ENCODE assay signal across 30 cellular contexts in the genomic region with DNA sequence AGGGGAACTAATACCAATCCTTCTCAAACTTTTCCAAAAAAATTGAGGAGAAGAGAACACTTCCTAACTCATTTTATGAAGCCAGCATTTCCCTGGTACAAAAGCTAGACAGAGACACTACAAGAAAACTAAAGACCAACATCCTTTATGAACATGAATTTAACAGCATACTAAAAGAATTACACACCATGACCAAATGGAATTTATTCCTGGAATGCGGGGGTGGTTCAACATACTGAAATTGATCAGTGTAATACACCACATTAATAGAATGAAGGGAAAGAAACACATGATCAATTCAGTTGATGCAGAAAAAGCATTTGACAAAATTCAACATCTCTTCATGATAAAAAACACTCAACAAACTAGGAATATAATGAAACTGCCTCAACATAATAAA.
"Had no signal": no experiment of that assay in that cellular context is flagged by ENCODE, and none has a peak within 500 bp of the region (broad histone marks: within the 10 kb centered on the region; RNA-seq: fewer than 3 reads in every experiment).

No MANE protein-coding gene starts in this region.

- H3K27me3 Mint-ChIP-seq: dendritic cell treated with granulocyte-macrophage colony-stimulating factor and Interleukin-4, amounts not matched to agents 40 ng/mL and 50 ng/mL, for 4 days; naive thymus-derived CD4-positive, alpha-beta T cell; stimulated activated naive B cell treated with anti-CD40 and anti-IgM and Interleukin-4, amounts not matched to agents 10 μg/mL and 1 μg/mL and 100 μg/mL, for 72 hours; stimulated activated naive CD8-positive, alpha-beta T cell treated with anti-CD3 and anti-CD28 coated beads, Interleukin-15, Interleukin-2, amounts not matched to agents 100 ng/mL and 50 ng/mL, for 24 hours had no signal

- H3K9me3 Mint-ChIP-seq: dendritic cell treated with granulocyte-macrophage colony-stimulating factor and Interleukin-4, amounts not matched to agents 40 ng/mL and 50 ng/mL, for 4 days; endodermal cell; stimulated activated naive CD8-positive, alpha-beta T cell treated with anti-CD3 and anti-CD28 coated beads, Interleukin-15, Interleukin-2, amounts not matched to agents 100 ng/mL and 50 ng/mL, for 24 hours had no signal

- H2AFZ ChIP-seq: hepatocyte had no signal

- H3K4me2 ChIP-seq: hepatocyte had no signal

- H3K4me3 Mint-ChIP-seq: dendritic cell treated with granulocyte-macrophage colony-stimulating factor and Interleukin-4, amounts not matched to agents 40 ng/mL and 50 ng/mL, for 4 days; endodermal cell; mesothelial cell of epicardium; naive thymus-derived CD4-positive, alpha-beta T cell; nephron progenitor cell; stimulated activated naive B cell treated with anti-CD40 and anti-IgM and Interleukin-4, amounts not matched to agents 10 μg/mL and 1 μg/mL and 100 μg/mL, for 72 hours; stimulated activated naive CD8-positive, alpha-beta T cell treated with anti-CD3 and anti-CD28 coated beads, Interleukin-15, Interleukin-2, amounts not matched to agents 100 ng/mL and 50 ng/mL, for 24 hours had no signal

- H3K9me3 ChIP-seq: colonic mucosa, gastroesophageal sphincter, left lung, mucosa of descending colon, prostate gland, sigmoid colon, spleen, thoracic aorta, tibial nerve, upper lobe of left lung had no signal

- H3K36me3 ChIP-seq: colonic mucosa, prostate gland, thoracic aorta had no signal

- H3K79me2 ChIP-seq: hepatocyte had no signal

- H3K27me3 ChIP-seq: colonic mucosa, foreskin keratinocyte, gastroesophageal sphincter, heart left ventricle, hepatocyte, left lung, sigmoid colon, spleen, tibial nerve, upper lobe of left lung had no signal

- H3K4me1 ChIP-seq: colonic mucosa, gastroesophageal sphincter, heart left ventricle, left lung, prostate gland, spleen, tibial nerve, upper lobe of left lung had no signal

- FAIRE-seq: islet of Langerhans, urothelium cell line had no signal

- H3K27ac Mint-ChIP-seq: dendritic cell treated with granulocyte-macrophage colony-stimulating factor and Interleukin-4, amounts not matched to agents 40 ng/mL and 50 ng/mL, for 4 days; endodermal cell; mesothelial cell of epicardium; naive thymus-derived CD4-positive, alpha-beta T cell; nephron progenitor cell; stimulated activated naive B cell treated with anti-CD40 and anti-IgM and Interleukin-4, amounts not matched to agents 10 μg/mL and 1 μg/mL and 100 μg/mL, for 72 hours; stimulated activated naive CD8-positive, alpha-beta T cell treated with anti-CD3 and anti-CD28 coated beads, Interleukin-15, Interleukin-2, amounts not matched to agents 100 ng/mL and 50 ng/mL, for 24 hours had no signal

- H3K4me3 ChIP-seq: colonic mucosa, gastroesophageal sphincter, heart left ventricle, hepatocyte, left lung, mucosa of descending colon, prostate gland, sigmoid colon, skin epidermis, spleen, thoracic aorta, tibial nerve, upper lobe of left lung had no signal

- DNase-seq: colonic mucosa; effector CD8-positive, alpha-beta T cell; endodermal cell; foreskin keratinocyte; heart left ventricle; left cardiac atrium; left lung; mesenchymal stem cell; mucosa of descending colon; naive thymus-derived CD4-positive, alpha-beta T cell; nephron progenitor cell; nucleus accumbens; right cardiac atrium; sigmoid colon; spleen; stimulated activated CD4-positive, alpha-beta T cell treated with anti-CD3 and anti-CD28 coated beads, Interleukin-4, amount 100 ng/mL, for 4 hours; stimulated activated naive B cell treated with anti-CD40 and anti-IgM and Interleukin-4, amounts not matched to agents 10 μg/mL and 1 μg/mL and 100 μg/mL, for 72 hours; upper lobe of left lung had no signal

- H3K27ac ChIP-seq: colonic mucosa, epithelial cell of prostate, foreskin keratinocyte, gastroesophageal sphincter, heart left ventricle, hepatocyte, left lung, prostate gland, sigmoid colon, skin epidermis, spleen, thoracic aorta, tibial nerve, upper lobe of left lung had no signal
